20 cellular contexts compared by ENCODE assay signal in genomic region chrX:44927398-44927797, GRCh38. TPM values are rescaled to one million over a fixed set of nuclear protein-coding genes. Genes with fewer than 3 reads are reported as not detected.
DNase-seq lines count a peak whose midpoint lies in the region; ATAC-seq and TF ChIP-seq lines count a peak whose summit lies in the region.
"Had no signal": no experiment of that assay in that cellular context is flagged by ENCODE, and none has a peak within 500 bp of the region (broad histone marks: within the 10 kb centered on the region; RNA-seq: fewer than 3 reads in every experiment).

No MANE protein-coding gene starts in this region.

- ATAC-seq in Right ventricle myocardium inferior (no peak), HG02885 (IDR thresholded peaks at IDR 0.05; ENCODE audit: poor library complexity, unreplicated experiment) (peak; percentile 42), left lobe of liver (peak; percentile 50)

- TF ChIP-seq CTCF in cardiac muscle cell (IDR thresholded peaks at IDR 0.05; ENCODE audit: low read depth, low read length) = no peak

- no peaks in the 10 kb centered on the region for H3K9me3 ChIP-seq in cardiac muscle cell (ENCODE audit: low read depth)
- H3K9me3 ChIP-seq in Karpas-422 (ENCODE audit: low read length) = no peaks in the 10 kb centered on the region
- H3K9me3 ChIP-seq: Peyer's patch had no signal

- no peaks in the 10 kb centered on the region for H4K20me1 ChIP-seq in Karpas-422 (ENCODE audit: insufficient read depth, low read depth, low read length)

- no peaks in the 10 kb centered on the region for H3K27me3 ChIP-seq in cardiac muscle cell
- H3K27me3 ChIP-seq in Karpas-422 (ENCODE audit: low read length) = no peaks in the 10 kb centered on the region
- H3K27me3 ChIP-seq: Peyer's patch had no signal

- H3K9ac ChIP-seq in Karpas-422 (ENCODE audit: low read length) = no peak overlapping the region

- peaks cover 100% of the 10 kb centered on the region for H3K79me2 ChIP-seq in Karpas-422 (ENCODE audit: low read length)

- H3K4me3 ChIP-seq in cardiac muscle cell (no peak overlapping the region), Karpas-422 (ENCODE audit: low read length) (no peak overlapping the region)
- H3K4me3 ChIP-seq: Peyer's patch had no signal

- H3K4me1 ChIP-seq in cardiac muscle cell (ENCODE audit: low read depth) = no peaks in the 10 kb centered on the region
- peaks cover 9% of the 10 kb centered on the region for H3K4me1 ChIP-seq in Karpas-422 (ENCODE audit: low read length)

- peak overlapping the region; percentile 19 for H3K27ac ChIP-seq in cardiac muscle cell
- H3K27ac ChIP-seq in Karpas-422 (ENCODE audit: low read length) = no peak overlapping the region
- H3K27ac ChIP-seq: Peyer's patch had no signal

- no peak for DNase-seq in cardiac muscle cell (ENCODE audit: low read depth in 1 of 2, low spot score in 1 of 2)
- no peak for DNase-seq in Right ventricle myocardium inferior (ENCODE audit: missing footprints)
- DNase-seq in left lobe of liver (ENCODE audit: low spot score) = no peak
- no peak for DNase-seq in stimulated activated CD4-positive, alpha-beta T cell treated with anti-CD3 and anti-CD28 coated beads, Interleukin-2, amount 100 ng/mL, for 48 hours
- no peak for DNase-seq in Karpas-422
- no peak for DNase-seq in HuH-7.5 (ENCODE audit: low spot score)
- DNase-seq: ACHN, AML-193, COR-L47, DMS 273 treated with DMSO at 0.1 percent for 48 hours, DND-41, H9, MM.1S, NCI-H1092, NCI-H146, NCI-H2029 treated with DMSO at 0.1 percent for 48 hours, NCI-H446 treated with DMSO at 0.1 percent for 48 hours, NCI-H69, Peyer's patch had no signal

- H3K36me3 ChIP-seq in cardiac muscle cell (no peaks in the 10 kb centered on the region), Karpas-422 (ENCODE audit: insufficient read depth, low read length) (no peaks in the 10 kb centered on the region)
- H3K36me3 ChIP-seq: Peyer's patch had no signal

- H2AFZ ChIP-seq in Karpas-422 (ENCODE audit: low read length) = no peak overlapping the region

- H3K4me2 ChIP-seq in Karpas-422 (ENCODE audit: low read depth, low read length, poor library complexity, severe bottlenecking) = no peak overlapping the region

- H3K9me2 ChIP-seq in Karpas-422 (replicated peaks; ENCODE audit: insufficient read depth, low read length) = no peaks in the 10 kb centered on the region

- intact Hi-C loops in Right ventricle myocardium inferior (cut with DNase I) = no loop called here

RNA-seq across cellular contexts. Expression of gene KDM6A, which starts 54.4 kb away (rescaled TPM):
- total RNA-seq in cardiac muscle cell = 78.0 and 80.7 TPM in 2 replicates
- polyA plus RNA-seq in cardiac muscle cell = 52.6 and 68.4 TPM in 2 replicates
- total RNA-seq in Right ventricle myocardium inferior = 13.5 TPM
- 8.4 TPM for total RNA-seq in left lobe of liver
- 28.3 and 48.2 TPM in 2 replicates for total RNA-seq in Karpas-422 (2014; rRNA removed; shearing (Covaris generic); ENCODE audit: low replicate concordance)
